ENCODE assay signal across 10 cellular contexts in the genomic region with DNA sequence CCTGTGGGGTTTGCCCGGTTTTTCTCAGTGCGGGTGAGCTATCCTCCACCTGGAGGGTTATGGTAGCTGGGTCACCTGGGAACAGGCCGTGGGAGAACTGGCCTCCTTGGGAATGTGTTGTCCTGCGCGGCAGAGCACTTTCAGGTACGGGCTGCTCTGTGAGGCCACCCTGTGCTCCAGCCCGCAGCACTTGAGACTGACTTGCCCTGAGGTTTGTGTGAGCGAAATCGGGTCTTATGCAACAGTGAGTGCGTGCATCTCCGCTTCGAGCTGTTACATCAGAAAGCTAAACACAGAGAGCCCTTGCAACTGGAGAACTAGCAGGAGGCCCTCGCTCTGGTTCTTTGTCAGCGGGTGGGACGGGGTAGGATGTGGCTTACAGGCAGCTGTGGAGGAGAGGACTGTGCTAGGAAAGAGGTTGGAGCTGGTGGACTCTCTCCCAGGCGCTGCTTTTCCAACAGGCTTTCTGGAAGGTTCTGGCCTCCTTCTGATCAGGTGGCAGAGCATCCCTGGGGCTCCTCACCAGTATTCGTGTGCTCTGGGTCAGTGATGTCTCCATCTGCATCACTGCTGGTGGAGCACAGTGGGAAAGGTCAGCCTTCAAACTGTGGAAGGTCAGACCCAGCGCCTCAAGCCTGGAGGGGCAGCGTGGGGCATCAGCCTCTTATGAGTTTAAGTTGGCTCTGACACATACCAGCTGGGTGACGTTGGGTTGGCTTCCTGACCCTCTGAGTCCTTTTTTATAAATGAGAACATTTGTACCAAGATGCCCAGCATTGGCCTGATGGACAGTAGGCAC.
DNase-seq lines count a peak whose midpoint lies in the region; ATAC-seq and TF ChIP-seq lines count a peak whose summit lies in the region.
"Had no signal": no experiment of that assay in that cellular context is flagged by ENCODE, and none has a peak within 500 bp of the region (broad histone marks: within the 10 kb centered on the region; RNA-seq: fewer than 3 reads in every experiment).

No MANE protein-coding gene starts in this region.

- ATAC-seq in WTC11 (no peak), left ventricle myocardium superior (peak; percentile 56), HG03520 (IDR thresholded peaks at IDR 0.05; ENCODE audit: unreplicated experiment) (no peak)
- ATAC-seq: foreskin keratinocyte; stimulated activated effector memory CD8-positive, alpha-beta T cell treated with anti-CD3 and anti-CD28 coated beads, Interleukin-12 subunit alpha, Interleukin-12 subunit beta, amount 100 ng/mL, for 72 hours had no signal

- H3K4me1 ChIP-seq in CD8-positive, alpha-beta memory T cell (ENCODE audit: insufficient read depth, low read length): no peaks in the 10 kb centered on the region
- H3K4me1 ChIP-seq: foreskin keratinocyte had no signal

- DNase-seq in HuH-7.5 (ENCODE audit: low spot score) (peak; percentile 59), WTC11 (ENCODE audit: low spot score) (no peak), left ventricle myocardium superior (peak; percentile 52), skeletal muscle cell (ENCODE audit: low read depth) (peak; percentile 77), NCI-H187 (lab: John Stamatoyannopoulos, UW) (no peak), SHP77 (lab: John Stamatoyannopoulos, UW) (no peak)
- DNase-seq in CD8-positive, alpha-beta memory T cell: no peak
- DNase-seq: foreskin keratinocyte had no signal

- H3K4me3 Mint-ChIP-seq in WTC11: no peak overlapping the region
- no peak overlapping the region for H3K4me3 Mint-ChIP-seq in CD8-positive, alpha-beta memory T cell
- H3K4me3 Mint-ChIP-seq: stimulated activated effector memory CD8-positive, alpha-beta T cell treated with anti-CD3 and anti-CD28 coated beads, Interleukin-12 subunit alpha, Interleukin-12 subunit beta, amount 100 ng/mL, for 72 hours had no signal

- TF ChIP-seq CTCF in WTC11 (IDR thresholded peaks at IDR 0.05): no peak

- H3K9me3 ChIP-seq in CD8-positive, alpha-beta memory T cell (ENCODE audit: low read length): no peaks in the 10 kb centered on the region

- peaks cover 65% of the 10 kb centered on the region for H3K4me1 Mint-ChIP-seq in WTC11
- H3K4me1 Mint-ChIP-seq in CD8-positive, alpha-beta memory T cell: peaks cover 5 to 37% (median 10%) of the 10 kb centered on the region in 3 donors

- no peaks in the 10 kb centered on the region for H3K27me3 Mint-ChIP-seq in WTC11 (ENCODE audit: low read depth)
- H3K27me3 Mint-ChIP-seq in CD8-positive, alpha-beta memory T cell: peaks cover 0 to 2% of the 10 kb centered on the region in 2 donors

- POLR2A ChIA-PET in WTC11 (lab: Charles Lee): no interaction called here
- POLR2A ChIA-PET in CD8-positive, alpha-beta memory T cell (lab: Charles Lee): no interaction called here

- no peaks in the 10 kb centered on the region for H3K36me3 ChIP-seq in CD8-positive, alpha-beta memory T cell (ENCODE audit: insufficient read depth, low read length)

- no peaks in the 10 kb centered on the region for H3K36me3 Mint-ChIP-seq in WTC11
- no peaks in the 10 kb centered on the region for H3K36me3 Mint-ChIP-seq in CD8-positive, alpha-beta memory T cell

- no peaks in the 10 kb centered on the region for H3K9me3 Mint-ChIP-seq in WTC11
- no peaks in the 10 kb centered on the region for H3K9me3 Mint-ChIP-seq in CD8-positive, alpha-beta memory T cell
- H3K9me3 Mint-ChIP-seq: stimulated activated effector memory CD8-positive, alpha-beta T cell treated with anti-CD3 and anti-CD28 coated beads, Interleukin-12 subunit alpha, Interleukin-12 subunit beta, amount 100 ng/mL, for 72 hours had no signal

- H3K27ac ChIP-seq in CD8-positive, alpha-beta memory T cell (ENCODE audit: low read depth, low read length): no peak overlapping the region
- H3K27ac ChIP-seq: foreskin keratinocyte had no signal

- intact Hi-C loops in left ventricle myocardium superior (cut with micrococcal nuclease): no loop called here

- no peak overlapping the region for H3K4me3 ChIP-seq in skeletal muscle cell (ENCODE audit: low read depth, low read length)
- no peak overlapping the region for H3K4me3 ChIP-seq in CD8-positive, alpha-beta memory T cell (ENCODE audit: low read length)

- CTCF ChIA-PET in WTC11 (lab: Charles Lee): interaction anchor here (1.4 to 1.5 kb wide), 4 partner anchors 9 to 77 kb away, joined by 3 to 6 read pairs (median 3); partner anchors contain the start of gene KSR1
- CTCF ChIA-PET in CD8-positive, alpha-beta memory T cell (lab: Charles Lee): interaction anchor here (1.1 kb wide), 1 partner anchor 11 kb away, joined by 3 read pairs; no protein-coding TSS in a partner anchor

- peak overlapping the region; percentile 46 for H3K27ac Mint-ChIP-seq in WTC11
- peak overlapping the region in 1 of 8 donors; percentile 33 for H3K27ac Mint-ChIP-seq in CD8-positive, alpha-beta memory T cell
- H3K27ac Mint-ChIP-seq: stimulated activated effector memory CD8-positive, alpha-beta T cell treated with anti-CD3 and anti-CD28 coated beads, Interleukin-12 subunit alpha, Interleukin-12 subunit beta, amount 100 ng/mL, for 72 hours had no signal

- no peaks in the 10 kb centered on the region for H3K27me3 ChIP-seq in CD8-positive, alpha-beta memory T cell (ENCODE audit: insufficient read depth, low read length, poor library complexity, severe bottlenecking)
- H3K27me3 ChIP-seq: foreskin keratinocyte had no signal

TF ChIP-seq in WTC11, 78 proteins besides CTCF, POLR2A, EP300 and RAD21:
- TF ChIP-seq, protein P1, sequence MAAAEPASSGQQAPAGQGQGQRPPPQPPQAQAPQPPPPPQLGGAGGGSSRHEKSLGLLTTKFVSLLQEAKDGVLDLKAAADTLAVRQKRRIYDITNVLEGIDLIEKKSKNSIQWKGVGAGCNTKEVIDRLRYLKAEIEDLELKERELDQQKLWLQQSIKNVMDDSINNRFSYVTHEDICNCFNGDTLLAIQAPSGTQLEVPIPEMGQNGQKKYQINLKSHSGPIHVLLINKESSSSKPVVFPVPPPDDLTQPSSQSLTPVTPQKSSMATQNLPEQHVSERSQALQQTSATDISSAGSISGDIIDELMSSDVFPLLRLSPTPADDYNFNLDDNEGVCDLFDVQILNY (CRISPR knock-in tag; IDR thresholded peaks at IDR 0.05): no peak
- TF ChIP-seq GABPB1 (CRISPR knock-in tag; IDR thresholded peaks at IDR 0.05): peak; percentile 100

Comparison
In these comparisons a context has a peak if more than half of its experiments do, and no peak if none do; other contexts are left out.
1. DNase-seq: peak in HuH-7.5 (single experiment), left ventricle myocardium superior (single experiment) and skeletal muscle cell (single experiment); none in WTC11 (single experiment), CD8-positive, alpha-beta memory T cell (0 of 5), NCI-H187 (0 of 2) and SHP77 (0 of 2).